Comparison of ENCODE assay signal across 8 cellular contexts in genomic region chr15:74375303-74375693, GRCh38. TPM values are rescaled to one million over a fixed set of nuclear protein-coding genes. Genes with fewer than 3 reads are reported as not detected.
DNase-seq lines count a peak whose midpoint lies in the region; ATAC-seq and TF ChIP-seq lines count a peak whose summit lies in the region.

No MANE protein-coding gene starts in this region.

- H3K9me3 Mint-ChIP-seq in CD4-positive, alpha-beta memory T cell = peaks cover 0 to 3% (median 0%) of the 10 kb centered on the region in 8 donors

- peak overlapping the region in 6 of 7 donors; percentile 9 to 83 (median 49) for H3K27ac Mint-ChIP-seq in CD4-positive, alpha-beta memory T cell

- H3K36me3 Mint-ChIP-seq in CD4-positive, alpha-beta memory T cell = no peaks in the 10 kb centered on the region

- TF ChIP-seq CTCF in choroid plexus epithelial cell (conservative IDR thresholded peaks at IDR 0.05; ENCODE audit: low read depth, low read length) = peak; percentile 93

- H3K27me3 Mint-ChIP-seq in CD4-positive, alpha-beta memory T cell = peaks cover 0 to 5% of the 10 kb centered on the region in 2 donors

- H3K4me3 Mint-ChIP-seq in CD4-positive, alpha-beta memory T cell = peak overlapping the region; percentile 49 to 88 (median 84)

- H3K36me3 ChIP-seq in CD4-positive, alpha-beta memory T cell (ENCODE audit: insufficient read depth, low read length) = no peaks in the 10 kb centered on the region

- CTCF ChIA-PET in CD4-positive, alpha-beta memory T cell (lab: Charles Lee; ENCODE audit: partially characterized antibody) = interaction anchor here (0.8 to 21.8 kb wide), 16 partner anchors 7 to 394 kb away, joined by 3 to 550 read pairs (median 6); partner anchors contain the start of genes CYP11A1 and SEMA7A

- peaks cover 22% of the 10 kb centered on the region for H3K4me1 ChIP-seq in CD4-positive, alpha-beta memory T cell (ENCODE audit: insufficient read depth, low read length)

- ATAC-seq in HG02798 (IDR thresholded peaks at IDR 0.05; ENCODE audit: poor library complexity, unreplicated experiment) (peak; percentile 33), left lobe of liver (peak; percentile 64), HG03108 (IDR thresholded peaks at IDR 0.05; ENCODE audit: unreplicated experiment) (no peak)

- peak; percentile 71 to 83 (median 74) for DNase-seq in CD4-positive, alpha-beta memory T cell
- DNase-seq in NCI-H526 (lab: John Stamatoyannopoulos, UW) = peak; percentile 61 to 90
- peak; percentile 80 to 88 for DNase-seq in activated CD4-positive, alpha-beta T cell treated with anti-CD3 and anti-CD28 coated beads for 4 hours
- DNase-seq in choroid plexus epithelial cell (ENCODE audit: low read depth) = peak; percentile 93
- peak; percentile 65 for DNase-seq in left lobe of liver (ENCODE audit: low spot score)
- DNase-seq in stimulated activated CD4-positive, alpha-beta T cell treated with anti-CD3 and anti-CD28 coated beads, TNF-alpha, amount 100 ng/mL, for 24 hours (ENCODE audit: low read depth in 3 of 3) = peak; percentile 69 to 85 (median 81)

- no peak overlapping the region for H3K4me3 ChIP-seq in CD4-positive, alpha-beta memory T cell (ENCODE audit: low read length in 2 of 2)
- H3K4me3 ChIP-seq in choroid plexus epithelial cell (ENCODE audit: low read depth, low read length) = no peak overlapping the region

- POLR2A ChIA-PET in CD4-positive, alpha-beta memory T cell (lab: Charles Lee; ENCODE audit: partially characterized antibody) = interaction anchor here (1.1 to 2.4 kb wide), 4 partner anchors 9 to 240 kb away, joined by 3 to 16 read pairs (median 6); partner anchors contain the start of genes CLK3, SEMA7A and UBL7

- no peaks in the 10 kb centered on the region for H3K9me3 ChIP-seq in CD4-positive, alpha-beta memory T cell (ENCODE audit: control insufficient read depth in 1 of 2, low read length in 2 of 2)

- intact Hi-C loops in CD4-positive, alpha-beta memory T cell (cut with micrococcal nuclease) = loop anchor here (5.0 kb wide), 1 partner anchor 582 kb away; the partner anchor contains the start of gene RPP25

- H3K27me3 ChIP-seq in CD4-positive, alpha-beta memory T cell (ENCODE audit: insufficient read depth, low read length) = no peaks in the 10 kb centered on the region

- peaks cover 6 to 26% (median 15%) of the 10 kb centered on the region in 4 donors for H3K4me1 Mint-ChIP-seq in CD4-positive, alpha-beta memory T cell

- no peak overlapping the region for H3K27ac ChIP-seq in CD4-positive, alpha-beta memory T cell (ENCODE audit: low read depth, low read length)

RNA-seq across cellular contexts. Expression of gene CYP11A1, which starts 7.9 kb away (rescaled TPM):
- total RNA-seq in CD4-positive, alpha-beta memory T cell = not detected
- not detected for polyA plus RNA-seq in CD4-positive, alpha-beta memory T cell
- total RNA-seq in left lobe of liver = 3.0 TPM

RNA-seq across cellular contexts. Expression of gene SEMA7A, which starts 58.5 kb away (rescaled TPM):
- 1 to 10 TPM; 1.2 to 1.9 TPM for total RNA-seq in CD4-positive, alpha-beta memory T cell
- polyA plus RNA-seq in CD4-positive, alpha-beta memory T cell = under 1 TPM in 1 of 2 donors, not detected in 1; 0.10 TPM
- total RNA-seq in left lobe of liver = 0.53 TPM
